In genomic region chr9:132146015-132146414, GRCh38 we compare ENCODE assay signal across 22 cellular contexts.
"Had no signal": no experiment of that assay in that cellular context is flagged by ENCODE, and none has a peak within 500 bp of the region (broad histone marks: within the 10 kb centered on the region; RNA-seq: fewer than 3 reads in every experiment).

No MANE protein-coding gene starts in this region.

- H3K27ac Mint-ChIP-seq: dendritic cell treated with granulocyte-macrophage colony-stimulating factor and Interleukin-4, amounts not matched to agents 40 ng/mL and 50 ng/mL, for 4 days; effector memory CD8-positive, alpha-beta T cell; naive thymus-derived CD4-positive, alpha-beta T cell; nephron progenitor cell; progenitor cell of endocrine pancreas; stimulated activated effector memory CD8-positive, alpha-beta T cell treated with anti-CD3 and anti-CD28 coated beads, Interleukin-12 subunit alpha, Interleukin-12 subunit beta, amount 100 ng/mL, for 72 hours had no signal

- H3K4me3 ChIP-seq: esophagus squamous epithelium, gastroesophageal sphincter, hepatocyte, ovary, right lobe of liver, tibial artery, upper lobe of right lung, vagina had no signal

- H3K36me3 ChIP-seq: esophagus squamous epithelium, gastroesophageal sphincter, ovary, right lobe of liver, tibial artery, upper lobe of right lung, vagina had no signal

- H3K27ac ChIP-seq: epithelial cell of prostate, esophagus squamous epithelium, gastroesophageal sphincter, hepatocyte, ovary, right lobe of liver, tibial artery, upper lobe of right lung, vagina had no signal

- H3K36me3 Mint-ChIP-seq: naive thymus-derived CD4-positive, alpha-beta T cell; stimulated activated effector memory CD8-positive, alpha-beta T cell treated with anti-CD3 and anti-CD28 coated beads, Interleukin-12 subunit alpha, Interleukin-12 subunit beta, amount 100 ng/mL, for 72 hours had no signal

- H3K4me3 Mint-ChIP-seq: dendritic cell treated with granulocyte-macrophage colony-stimulating factor and Interleukin-4, amounts not matched to agents 40 ng/mL and 50 ng/mL, for 4 days; effector memory CD8-positive, alpha-beta T cell; naive thymus-derived CD4-positive, alpha-beta T cell; nephron progenitor cell; stimulated activated effector memory CD8-positive, alpha-beta T cell treated with anti-CD3 and anti-CD28 coated beads, Interleukin-12 subunit alpha, Interleukin-12 subunit beta, amount 100 ng/mL, for 72 hours had no signal

- H3K9me3 Mint-ChIP-seq: dendritic cell treated with granulocyte-macrophage colony-stimulating factor and Interleukin-4, amounts not matched to agents 40 ng/mL and 50 ng/mL, for 4 days; effector memory CD8-positive, alpha-beta T cell; nephron progenitor cell; stimulated activated effector memory CD8-positive, alpha-beta T cell treated with anti-CD3 and anti-CD28 coated beads, Interleukin-12 subunit alpha, Interleukin-12 subunit beta, amount 100 ng/mL, for 72 hours had no signal

- DNase-seq: effector memory CD8-positive, alpha-beta T cell; esophagus squamous epithelium; foreskin fibroblast; glutamatergic neuron; left colon; mammary epithelial cell; naive thymus-derived CD4-positive, alpha-beta T cell; nephron progenitor cell; ovary; right lobe of liver; stimulated activated CD4-positive, alpha-beta T cell treated with anti-CD3 and anti-CD28 coated beads, Interleukin-4, amount 100 ng/mL, for 1 hour; stimulated activated CD8-positive, alpha-beta memory T cell treated with anti-CD3 and anti-CD28 coated beads, Interleukin-4, amount 100 ng/mL, for 48 hours; stimulated activated naive CD8-positive, alpha-beta T cell treated with anti-CD3 and anti-CD28 coated beads, Interleukin-15, Interleukin-2, amounts not matched to agents 100 U/mL and 50 U/mL, for 24 hours; tibial artery; upper lobe of right lung had no signal

- H3K9me3 ChIP-seq: esophagus squamous epithelium, gastroesophageal sphincter, ovary, right lobe of liver, upper lobe of right lung, vagina had no signal

- ATAC-seq: effector memory CD8-positive, alpha-beta T cell; gastroesophageal sphincter; left colon; naive thymus-derived CD4-positive, alpha-beta T cell; right lobe of liver; stimulated activated effector memory CD8-positive, alpha-beta T cell treated with anti-CD3 and anti-CD28 coated beads, Interleukin-12 subunit alpha, Interleukin-12 subunit beta, amount 100 ng/mL, for 72 hours; stimulated activated naive CD8-positive, alpha-beta T cell treated with anti-CD3 and anti-CD28 coated beads, Interleukin-15, Interleukin-2, amounts not matched to agents 100 U/mL and 50 U/mL, for 24 hours; upper lobe of right lung had no signal

- H3K4me1 ChIP-seq: right lobe of liver had no signal

- H3K27me3 ChIP-seq: ovary, right lobe of liver had no signal
